ENCODE assay signal across 12 cellular contexts in genomic region chr4:143558286-143558685, GRCh38. TPM values are rescaled to one million over a fixed set of nuclear protein-coding genes. Genes with fewer than 3 reads are reported as not detected.
DNase-seq lines count a peak whose midpoint lies in the region; ATAC-seq and TF ChIP-seq lines count a peak whose summit lies in the region.
"Had no signal": no experiment of that assay in that cellular context is flagged by ENCODE, and none has a peak within 500 bp of the region (broad histone marks: within the 10 kb centered on the region; RNA-seq: fewer than 3 reads in every experiment).

No MANE protein-coding gene starts in this region.

- peaks cover 30% of the 10 kb centered on the region for H3K4me1 Mint-ChIP-seq in activated B cell treated with CpG ODN at 0.5 μM for 24 hours
- H3K4me1 Mint-ChIP-seq: nephron progenitor cell had no signal

- no peak overlapping the region for H4K5ac ChIP-seq in mesendoderm (ENCODE audit: low read length)

- no peak overlapping the region for H3K27ac ChIP-seq in mesendoderm (ENCODE audit: low read depth, low read length)
- no peak overlapping the region for H3K27ac ChIP-seq in right atrium auricular region
- no peak overlapping the region for H3K27ac ChIP-seq in foreskin keratinocyte
- H3K27ac ChIP-seq: upper lobe of right lung had no signal

- TF ChIP-seq CTCF in activated B cell treated with CpG ODN at 0.5 μM for 24 hours (IDR thresholded peaks at IDR 0.05) (no peak), right atrium auricular region (IDR thresholded peaks at IDR 0.05) (no peak), foreskin keratinocyte (conservative IDR thresholded peaks at IDR 0.05) (no peak)

- POLR2A ChIA-PET in activated B cell treated with CpG ODN at 0.5 μM for 24 hours (lab: Charles Lee) = interaction anchor here (1.4 kb wide), 1 partner anchor 44 kb away, joined by 3 read pairs; no protein-coding TSS in a partner anchor

- no peaks in the 10 kb centered on the region for H3K27me3 ChIP-seq in mesendoderm (ENCODE audit: insufficient read depth, low read length, poor library complexity)
- no peaks in the 10 kb centered on the region for H3K27me3 ChIP-seq in right atrium auricular region
- no peaks in the 10 kb centered on the region for H3K27me3 ChIP-seq in foreskin keratinocyte
- H3K27me3 ChIP-seq: upper lobe of right lung had no signal

- intact Hi-C loops in activated B cell treated with CpG ODN at 0.5 μM for 24 hours (cut with micrococcal nuclease) = loop anchor here (2.0 to 5.0 kb wide), 4 partner anchors 214 to 1541 kb away; partner anchors contain the start of genes ABCE1, ANAPC10 and USP38

- H3K9ac ChIP-seq in mesendoderm (ENCODE audit: low read length) = no peak overlapping the region

- no peak overlapping the region for H2BK15ac ChIP-seq in mesendoderm (replicated peaks; ENCODE audit: low read depth)

- DNase-seq in DMS 273 (lab: John Stamatoyannopoulos, UW; ENCODE audit: unreplicated experiment) = peak; percentile 29
- DNase-seq in DMS 273 treated with DMSO at 0.1 percent for 48 hours (lab: John Stamatoyannopoulos, UW) = no peak
- DNase-seq in DMS53 (lab: John Stamatoyannopoulos, UW) = peak; percentile 7
- no peak for DNase-seq in activated B cell treated with CpG ODN at 0.5 μM for 24 hours
- peak; percentile 32 for DNase-seq in mesendoderm
- no peak for DNase-seq in right atrium auricular region (ENCODE audit: low spot score)
- DNase-seq in foreskin keratinocyte = no peak
- no peak for DNase-seq in SIG-M5 treated with dmso at 0.1 percent for 504 hours (lab: John Stamatoyannopoulos, UW; ENCODE audit: unreplicated experiment)
- DNase-seq: 8988T had no signal

- no peaks in the 10 kb centered on the region for H3K27me3 Mint-ChIP-seq in activated B cell treated with CpG ODN at 0.5 μM for 24 hours

- no peaks in the 10 kb centered on the region for H3K9me3 ChIP-seq in right atrium auricular region
- H3K9me3 ChIP-seq: left lung, upper lobe of right lung had no signal

- ATAC-seq in activated B cell treated with CpG ODN at 0.5 μM for 24 hours (ENCODE audit: low read depth) (no peak), foreskin keratinocyte (no peak)

- H3K4me1 ChIP-seq in mesendoderm (ENCODE audit: control insufficient read depth, low read depth, low read length) (no peaks in the 10 kb centered on the region), right atrium auricular region (no peaks in the 10 kb centered on the region), foreskin keratinocyte (no peaks in the 10 kb centered on the region)
- H3K4me1 ChIP-seq: upper lobe of right lung had no signal

- no peaks in the 10 kb centered on the region for H3K79me1 ChIP-seq in mesendoderm (ENCODE audit: low read length)

- peak overlapping the region; percentile 94 for H3K4me3 Mint-ChIP-seq in activated B cell treated with CpG ODN at 0.5 μM for 24 hours

- H3K9me3 Mint-ChIP-seq in activated B cell treated with CpG ODN at 0.5 μM for 24 hours = no peaks in the 10 kb centered on the region

- peaks cover 22% of the 10 kb centered on the region for H3K36me3 Mint-ChIP-seq in activated B cell treated with CpG ODN at 0.5 μM for 24 hours (ENCODE audit: low read depth)

- no peaks in the 10 kb centered on the region for H3K79me2 ChIP-seq in mesendoderm (ENCODE audit: control insufficient read depth, insufficient read depth, low read length)

- no peak overlapping the region for H3K18ac ChIP-seq in mesendoderm (ENCODE audit: low read length)

- H3K56ac ChIP-seq in mesendoderm (ENCODE audit: low read length) = no peak overlapping the region

- no CpG with 5 or more reads among the region's 2 CpGs for WGBS in mesendoderm (ENCODE audit: extremely low coverage, insufficient coverage, low lambda C conversion rate)

- H4K8ac ChIP-seq in mesendoderm (ENCODE audit: low read depth, low read length) = no peak overlapping the region

- CTCF ChIA-PET in activated B cell treated with CpG ODN at 0.5 μM for 24 hours (lab: Charles Lee) = interaction anchor here (1.0 kb wide), 3 partner anchors 47 to 463 kb away, joined by 3 read pairs; no protein-coding TSS in a partner anchor

- no peak overlapping the region for H3K4ac ChIP-seq in mesendoderm (ENCODE audit: low read depth, low read length)

- H2BK5ac ChIP-seq in mesendoderm (ENCODE audit: low read length) = no peak overlapping the region

- H3K27ac Mint-ChIP-seq in activated B cell treated with CpG ODN at 0.5 μM for 24 hours = no peak overlapping the region

- H2BK120ac ChIP-seq in mesendoderm (ENCODE audit: low read depth, low read length) = no peak overlapping the region

- no peaks in the 10 kb centered on the region for H3K36me3 ChIP-seq in mesendoderm (ENCODE audit: control insufficient read depth, insufficient read depth, low read length)
- peaks cover 14% of the 10 kb centered on the region for H3K36me3 ChIP-seq in right atrium auricular region

- no peak overlapping the region for H3K4me2 ChIP-seq in mesendoderm (ENCODE audit: low read length)

- no peak overlapping the region for H3K23ac ChIP-seq in mesendoderm (ENCODE audit: low read length)

- no peak overlapping the region for H2AK5ac ChIP-seq in mesendoderm (ENCODE audit: low read length)

- no peak overlapping the region for H3K4me3 ChIP-seq in mesendoderm (ENCODE audit: low read length)
- no peak overlapping the region for H3K4me3 ChIP-seq in right atrium auricular region

RNA-seq across cellular contexts. Expression of gene SMARCA5, which starts 44.8 kb away (rescaled TPM):
- total RNA-seq in activated B cell treated with CpG ODN at 0.5 μM for 24 hours (47.3 and 49.8 TPM in 2 replicates), right atrium auricular region (10 to 100 TPM; 18.6 to 23.4 TPM), foreskin keratinocyte (53.6 and 55.0 TPM in 2 replicates)
- 75.9 TPM for polyA plus RNA-seq in mesendoderm (2013, experiment 1 of 2)
- 76.8 TPM for polyA plus RNA-seq in mesendoderm (2013, experiment 2 of 2)
- 16.9 and 19.9 TPM in 2 replicates for polyA plus RNA-seq in foreskin keratinocyte

Comparison
In these comparisons a context has a peak if more than half of its experiments do, and no peak if none do; other contexts are left out.
1. DNase-seq: peak in DMS 273 (single experiment), DMS53 (single experiment) and mesendoderm (single experiment); none in DMS 273 treated with DMSO at 0.1 percent for 48 hours (single experiment), activated B cell treated with CpG ODN at 0.5 μM for 24 hours (single experiment), right atrium auricular region (single experiment), foreskin keratinocyte (0 of 2) and SIG-M5 treated with dmso at 0.1 percent for 504 hours (single experiment).